8 cellular contexts compared by ENCODE assay signal in genomic region chr6:163691049-163691448, GRCh38.
"Had no signal": no experiment of that assay in that cellular context is flagged by ENCODE, and none has a peak within 500 bp of the region (broad histone marks: within the 10 kb centered on the region; RNA-seq: fewer than 3 reads in every experiment).

No MANE protein-coding gene starts in this region.

- H3K4me3 ChIP-seq: GM23248, HAP-1, K562 had no signal

- H3K4me1 ChIP-seq: HAP-1 had no signal

- DNase-seq: GM23248, GOT3, HFFc6, IMR-90 had no signal

- H3K9me3 ChIP-seq: HAP-1 had no signal

- FAIRE-seq: HTR-8/SVneo had no signal

- H3K4me3 Mint-ChIP-seq: HFFc6 had no signal

- H2AFZ ChIP-seq: GM23248 had no signal

- H3K9ac ChIP-seq: GM23248 had no signal

- ATAC-seq: HCT116, K562 had no signal

- H3K9me3 Mint-ChIP-seq: HFFc6 had no signal

- H3K27ac Mint-ChIP-seq: HFFc6 had no signal

- H3K36me3 ChIP-seq: HAP-1 had no signal

- H3K27ac ChIP-seq: GM23248 had no signal
